ENCODE assay signal across 10 cellular contexts in genomic region chrX:68827256-68827655, GRCh38.
"Had no signal": no experiment of that assay in that cellular context is flagged by ENCODE, and none has a peak within 500 bp of the region (broad histone marks: within the 10 kb centered on the region; RNA-seq: fewer than 3 reads in every experiment).

No MANE protein-coding gene starts in this region.

- H3K4me1 ChIP-seq: ascending aorta, upper lobe of right lung had no signal

- H3K4me3 ChIP-seq: hepatocyte had no signal

- H3K36me3 Mint-ChIP-seq: stimulated activated naive B cell treated with anti-CD40 and anti-IgM and Interleukin-4, amounts not matched to agents 10 μg/mL and 1 μg/mL and 100 μg/mL, for 72 hours had no signal

- H3K27ac ChIP-seq: upper lobe of right lung had no signal

- H3K27me3 ChIP-seq: ascending aorta, hepatocyte, ovary, upper lobe of right lung had no signal

- H3K9me3 ChIP-seq: ascending aorta, lower lobe of right lung, ovary, thoracic aorta, upper lobe of right lung had no signal

- H3K27me3 Mint-ChIP-seq: effector memory CD8-positive, alpha-beta T cell had no signal

- H3K9me3 Mint-ChIP-seq: activated CD4-positive, alpha-beta T cell treated with anti-CD3 and anti-CD28 coated beads, Interleukin-2, amount 10 ng/mL, durations not matched to agents 7 days and 5 days; effector memory CD8-positive, alpha-beta T cell; neural crest cell; stimulated activated naive B cell treated with anti-CD40 and anti-IgM and Interleukin-4, amounts not matched to agents 10 μg/mL and 1 μg/mL and 100 μg/mL, for 72 hours had no signal

- H3K36me3 ChIP-seq: ascending aorta, lower lobe of right lung, ovary, thoracic aorta, upper lobe of right lung had no signal

- H3K27ac Mint-ChIP-seq: activated CD4-positive, alpha-beta T cell treated with anti-CD3 and anti-CD28 coated beads, Interleukin-2, amount 10 ng/mL, durations not matched to agents 7 days and 5 days; stimulated activated naive B cell treated with anti-CD40 and anti-IgM and Interleukin-4, amounts not matched to agents 10 μg/mL and 1 μg/mL and 100 μg/mL, for 72 hours had no signal
